Comparison of ENCODE assay signal across 8 cellular contexts in the genomic region with DNA sequence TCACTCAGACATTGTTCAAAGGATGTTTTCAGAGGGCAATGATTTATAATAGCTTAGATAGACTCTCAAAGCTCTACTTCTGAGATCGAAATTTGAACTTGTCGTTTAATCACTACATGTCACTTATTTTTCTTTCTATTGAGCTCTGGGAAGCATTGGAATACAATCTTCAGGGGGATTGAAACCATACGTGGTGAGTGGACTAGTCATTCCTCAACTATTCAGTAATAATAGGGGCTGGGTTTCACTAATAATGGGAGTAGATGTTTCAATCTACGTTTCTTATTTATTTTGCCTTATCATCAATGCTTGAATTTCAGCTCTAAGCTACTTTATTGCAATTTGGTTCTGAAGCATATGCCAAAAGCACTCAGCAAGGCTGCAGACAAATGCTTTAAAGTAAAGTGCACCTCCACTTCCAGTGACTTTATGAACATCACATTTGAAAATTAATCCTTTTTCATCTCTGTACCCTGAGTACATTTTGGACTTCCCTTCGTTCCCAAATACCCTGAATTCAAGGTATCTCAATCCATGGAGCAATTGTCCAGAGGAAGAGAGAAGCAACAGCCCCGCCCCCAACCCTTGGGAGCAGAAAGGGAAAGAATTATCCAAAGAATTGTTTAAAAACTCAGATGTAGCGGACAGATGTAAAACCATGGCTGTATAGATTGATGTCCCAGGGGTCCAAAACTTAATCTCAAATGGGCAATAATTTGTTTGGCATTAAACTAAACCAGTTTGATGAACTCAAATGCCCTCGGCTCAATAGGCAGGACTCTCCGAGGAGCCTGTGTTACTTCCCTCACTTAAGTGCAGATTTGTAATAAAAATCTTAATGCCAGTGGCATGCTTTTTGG.
DNase-seq lines count a peak whose midpoint lies in the region; ATAC-seq, FAIRE-seq and TF ChIP-seq lines count a peak whose summit lies in the region.

No MANE protein-coding gene starts in this region.

- peak overlapping the region; percentile 93 for H3K27ac Mint-ChIP-seq in activated CD8-positive, alpha-beta T cell treated with anti-CD3 and anti-CD28 coated beads for 36 hours

- intact Hi-C loops in activated CD8-positive, alpha-beta T cell treated with anti-CD3 and anti-CD28 coated beads for 36 hours (cut with micrococcal nuclease) = loop anchor here (5.0 kb wide), 1 partner anchor 42 kb away; a partner anchor contains a TSS
- intact Hi-C loops in head of caudate nucleus (cut with DNase I) = no loop called here

- no peak for FAIRE-seq in H54 (lab: Jason Lieb, UNC)

- ATAC-seq in activated CD8-positive, alpha-beta T cell treated with anti-CD3 and anti-CD28 coated beads for 36 hours = no peak
- ATAC-seq in GM19463 (IDR thresholded peaks at IDR 0.05; ENCODE audit: unreplicated experiment) = no peak
- no peak for ATAC-seq in GM19023 (IDR thresholded peaks at IDR 0.05; ENCODE audit: unreplicated experiment)

- TF ChIP-seq CTCF in NB4 (IDR thresholded peaks at IDR 0.05; ENCODE audit: low read depth, low read length) = no peak
- TF ChIP-seq CTCF in activated CD8-positive, alpha-beta T cell treated with anti-CD3 and anti-CD28 coated beads for 36 hours (IDR thresholded peaks at IDR 0.05) = no peak

- no peaks in the 10 kb centered on the region for H3K36me3 ChIP-seq in ES-I3 (ENCODE audit: insufficient read depth, low read length)

- DNase-seq in NB4 (ENCODE audit: low read depth) = peak; percentile 40
- DNase-seq in activated CD8-positive, alpha-beta T cell treated with anti-CD3 and anti-CD28 coated beads for 36 hours = no peak
- peak in 34 of 42 donors; percentile 23 to 82 (median 56) for DNase-seq in head of caudate nucleus
- peak; percentile 62 for DNase-seq in pons (ENCODE audit: low spot score)
- DNase-seq in H54 (ENCODE audit: insufficient read length, low spot score) = no peak

- no peaks in the 10 kb centered on the region for H3K9me3 ChIP-seq in ES-I3 (ENCODE audit: control insufficient read depth, insufficient read depth, low read length)

- H3K36me3 Mint-ChIP-seq in activated CD8-positive, alpha-beta T cell treated with anti-CD3 and anti-CD28 coated beads for 36 hours (ENCODE audit: low read depth) = peaks cover 25% of the 10 kb centered on the region

- H3K9ac ChIP-seq in ES-I3 (ENCODE audit: low read depth, low read length) = peak overlapping the region; percentile 71

- H3K4me3 Mint-ChIP-seq in activated CD8-positive, alpha-beta T cell treated with anti-CD3 and anti-CD28 coated beads for 36 hours = peak overlapping the region; percentile 88

- TF ChIP-seq POLR2A in NB4 (IDR thresholded peaks at IDR 0.05; ENCODE audit: extremely low read depth, insufficient read length) = no peak
- TF ChIP-seq POLR2A in H54 (IDR thresholded peaks at IDR 0.05; ENCODE audit: low read depth, low read length) = no peak

- H3K4me1 ChIP-seq in ES-I3 (ENCODE audit: insufficient read depth, low read length) = peaks cover 6% of the 10 kb centered on the region

- POLR2A ChIA-PET in activated CD8-positive, alpha-beta T cell treated with anti-CD3 and anti-CD28 coated beads for 36 hours (lab: Charles Lee) = interaction anchor here (0.8 to 8.4 kb wide), 27 partner anchors 9 to 1652 kb away, joined by 3 to 1225 read pairs (median 43); a partner anchor contains a TSS

- peaks cover 31% of the 10 kb centered on the region for H3K4me1 Mint-ChIP-seq in activated CD8-positive, alpha-beta T cell treated with anti-CD3 and anti-CD28 coated beads for 36 hours (ENCODE audit: low read depth)

- peak overlapping the region; percentile 70 for H3K4me3 ChIP-seq in NB4 (ENCODE audit: low read depth, low read length)

- H3K27me3 Mint-ChIP-seq in activated CD8-positive, alpha-beta T cell treated with anti-CD3 and anti-CD28 coated beads for 36 hours = peaks cover 14% of the 10 kb centered on the region

- CTCF ChIA-PET in activated CD8-positive, alpha-beta T cell treated with anti-CD3 and anti-CD28 coated beads for 36 hours (lab: Charles Lee) = interaction anchor here (0.6 to 2.5 kb wide), 3 partner anchors 8 to 31 kb away, joined by 3 to 14 read pairs (median 3); a partner anchor contains a TSS

- no peaks in the 10 kb centered on the region for H3K9me3 Mint-ChIP-seq in activated CD8-positive, alpha-beta T cell treated with anti-CD3 and anti-CD28 coated beads for 36 hours

Comparison
In these comparisons a context has a peak if more than half of its experiments do, and no peak if none do; other contexts are left out.
1. DNase-seq: peak in NB4 (single experiment), head of caudate nucleus (34 of 42) and pons (single experiment); none in activated CD8-positive, alpha-beta T cell treated with anti-CD3 and anti-CD28 coated beads for 36 hours (single experiment) and H54 (single experiment).